In genomic region chr14:99966436-99966835, GRCh38 we compare ENCODE assay signal across 27 cellular contexts.
"Had no signal": no experiment of that assay in that cellular context is flagged by ENCODE, and none has a peak within 500 bp of the region (broad histone marks: within the 10 kb centered on the region; RNA-seq: fewer than 3 reads in every experiment).

No MANE protein-coding gene starts in this region.

- H3K9me3 ChIP-seq: gastrocnemius medialis, left ventricle myocardium inferior, thoracic aorta, vagina had no signal

- H3K4me1 Mint-ChIP-seq: activated naive CD4-positive, alpha-beta T cell treated with anti-CD3 and anti-CD28 coated beads, Interleukin-2, amount 50 U/mL, for 24 hours; activated T-helper 17 cell treated with anti-CD3 and anti-CD28 coated beads, Interleukin-2, amount 50 U/mL, for 72 hours had no signal

- H3K4me1 ChIP-seq: gastrocnemius medialis, parathyroid adenoma, vagina had no signal

- DNase-seq: activated CD4-positive, alpha-beta memory T cell treated with anti-CD3 and anti-CD28 coated beads for 36 hours; activated CD4-positive, alpha-beta T cell treated with anti-CD3 and anti-CD28 coated beads, Interleukin-2, amount 10 ng/mL, durations not matched to agents 24 days and 14 days; activated CD4-positive, CD25-positive, alpha-beta regulatory T cell treated with anti-CD3 and anti-CD28 coated beads, Interleukin-2, amount 50 U/mL, for 72 hours; activated CD8-positive, alpha-beta memory T cell treated with anti-CD3 and anti-CD28 coated beads, Interleukin-2, amount 50 U/mL, for 4 hours; activated naive CD8-positive, alpha-beta T cell treated with anti-CD3 and anti-CD28 coated beads, Interleukin-2, amount 50 U/mL, for 24 hours; activated T-cell treated with anti-CD3 and anti-CD28 coated beads, Interleukin-2, amount 50 U/mL, for 4 hours; dermis blood vessel endothelial cell; effector CD4-positive, alpha-beta T cell; gastrocnemius medialis; islet precursor cell; left ventricle myocardium inferior; occipital lobe; stimulated activated CD4-positive, alpha-beta T cell treated with anti-CD3 and anti-CD28 coated beads, Interleukin-2, amount 100 ng/mL, for 48 hours; stimulated activated naive CD8-positive, alpha-beta T cell treated with anti-CD3 and anti-CD28 coated beads, Interleukin-15, Interleukin-2, amounts not matched to agents 100 U/mL and 50 U/mL, for 24 hours; T-helper 9 cell; trophoblast cell had no signal

- H3K36me3 Mint-ChIP-seq: activated CD4-positive, alpha-beta memory T cell treated with anti-CD3 and anti-CD28 coated beads for 36 hours; activated naive CD4-positive, alpha-beta T cell treated with anti-CD3 and anti-CD28 coated beads, Interleukin-2, amount 50 U/mL, for 24 hours had no signal

- H3K79me2 ChIP-seq: hepatocyte, parathyroid adenoma had no signal

- H3K36me3 ChIP-seq: gastrocnemius medialis, left ventricle myocardium inferior, thoracic aorta, vagina had no signal

- H3K4me3 Mint-ChIP-seq: activated CD4-positive, alpha-beta memory T cell treated with anti-CD3 and anti-CD28 coated beads for 36 hours; activated CD4-positive, alpha-beta T cell treated with anti-CD3 and anti-CD28 coated beads, Interleukin-2, amount 10 ng/mL, durations not matched to agents 24 days and 14 days; activated naive CD4-positive, alpha-beta T cell treated with anti-CD3 and anti-CD28 coated beads, Interleukin-2, amount 50 U/mL, for 24 hours; activated naive CD8-positive, alpha-beta T cell treated with anti-CD3 and anti-CD28 coated beads, Interleukin-2, amount 50 U/mL, for 24 hours; activated T-cell treated with anti-CD3 and anti-CD28 coated beads, Interleukin-2, amount 50 U/mL, for 4 hours; activated T-helper 17 cell treated with anti-CD3 and anti-CD28 coated beads, Interleukin-2, amount 50 U/mL, for 72 hours; nephron; T-helper 1 cell treated with Interleukin-12 subunit alpha and Interleukin-12 subunit beta and Interleukin-4 antibody, amounts not matched to agents 30 μg/mL and 1 μg/mL, for 36 hours had no signal

- H3K4me2 ChIP-seq: hepatocyte had no signal

- H3K4me3 ChIP-seq: gastrocnemius medialis, hepatocyte, left ventricle myocardium inferior, lung, thoracic aorta, vagina had no signal

- ATAC-seq: activated naive CD8-positive, alpha-beta T cell treated with anti-CD3 and anti-CD28 coated beads, Interleukin-2, amount 50 U/mL, for 24 hours; activated T-cell treated with anti-CD3 and anti-CD28 coated beads, Interleukin-2, amount 50 U/mL, for 4 hours; activated T-helper 17 cell treated with anti-CD3 and anti-CD28 coated beads, Interleukin-2, amount 50 U/mL, for 72 hours; gastrocnemius medialis; right cardiac atrium; stimulated activated naive CD8-positive, alpha-beta T cell treated with anti-CD3 and anti-CD28 coated beads, Interleukin-15, Interleukin-2, amounts not matched to agents 100 U/mL and 50 U/mL, for 24 hours had no signal

- H3K27me3 ChIP-seq: hepatocyte, vagina had no signal

- H3K9ac ChIP-seq: parathyroid adenoma had no signal

- H2AFZ ChIP-seq: hepatocyte, parathyroid adenoma had no signal

- H3K27ac Mint-ChIP-seq: activated CD4-positive, alpha-beta memory T cell treated with anti-CD3 and anti-CD28 coated beads for 36 hours; activated CD4-positive, alpha-beta T cell treated with anti-CD3 and anti-CD28 coated beads, Interleukin-2, amount 10 ng/mL, durations not matched to agents 24 days and 14 days; activated naive CD4-positive, alpha-beta T cell treated with anti-CD3 and anti-CD28 coated beads, Interleukin-2, amount 50 U/mL, for 24 hours; activated naive CD8-positive, alpha-beta T cell treated with anti-CD3 and anti-CD28 coated beads, Interleukin-2, amount 50 U/mL, for 24 hours; activated T-helper 17 cell treated with anti-CD3 and anti-CD28 coated beads, Interleukin-2, amount 50 U/mL, for 72 hours; T-helper 1 cell treated with Interleukin-12 subunit alpha and Interleukin-12 subunit beta and Interleukin-4 antibody, amounts not matched to agents 30 μg/mL and 1 μg/mL, for 36 hours had no signal

- H3K9me3 Mint-ChIP-seq: activated naive CD4-positive, alpha-beta T cell treated with anti-CD3 and anti-CD28 coated beads, Interleukin-2, amount 50 U/mL, for 24 hours; activated naive CD8-positive, alpha-beta T cell treated with anti-CD3 and anti-CD28 coated beads, Interleukin-2, amount 50 U/mL, for 24 hours; activated T-cell treated with anti-CD3 and anti-CD28 coated beads, Interleukin-2, amount 50 U/mL, for 4 hours; activated T-helper 17 cell treated with anti-CD3 and anti-CD28 coated beads, Interleukin-2, amount 50 U/mL, for 72 hours; nephron; T-helper 1 cell treated with Interleukin-12 subunit alpha and Interleukin-12 subunit beta and Interleukin-4 antibody, amounts not matched to agents 30 μg/mL and 1 μg/mL, for 36 hours had no signal

- H3K27ac ChIP-seq: epithelial cell of prostate, gastrocnemius medialis, hepatocyte, left ventricle myocardium inferior, parathyroid adenoma, thoracic aorta, vagina had no signal
